8 cellular contexts compared by ENCODE assay signal in the genomic region with DNA sequence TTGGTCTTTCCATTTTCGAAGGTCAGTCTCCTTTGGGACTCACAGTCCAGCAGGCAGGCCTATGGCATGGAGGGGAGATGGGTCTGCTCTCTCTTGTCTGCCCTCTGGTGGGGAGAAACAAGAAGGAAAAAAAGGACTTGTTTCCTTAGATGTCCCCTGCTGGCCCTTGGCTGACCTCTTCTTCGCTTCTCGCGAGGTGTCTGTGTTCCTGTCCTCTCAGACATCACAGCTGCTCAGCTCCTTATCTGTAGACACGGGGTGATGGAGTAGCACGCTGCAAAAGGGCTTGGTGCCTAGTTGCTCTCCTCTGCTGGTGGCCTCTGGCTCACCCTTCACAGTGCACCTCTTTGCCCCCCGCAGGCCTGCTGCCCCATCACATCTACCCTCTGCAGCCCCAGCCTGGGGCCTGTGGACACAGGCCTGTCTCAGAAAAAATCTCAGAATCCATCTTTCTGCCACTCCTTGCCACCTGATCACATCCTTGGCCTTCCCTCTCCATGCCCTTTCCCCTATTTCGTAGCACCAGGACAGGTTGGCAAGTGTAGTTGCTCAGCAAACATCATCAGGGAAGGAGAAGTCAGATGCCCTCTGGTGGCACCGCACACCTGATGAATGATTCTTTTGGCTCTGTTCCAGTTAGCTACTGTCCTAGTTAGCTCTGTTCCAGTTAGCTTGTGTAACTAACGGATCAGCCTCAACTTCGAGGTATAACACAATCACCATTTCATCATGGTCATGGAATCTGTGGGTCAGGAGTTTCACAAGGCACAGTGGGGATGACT. TPM values are rescaled to one million over a fixed set of nuclear protein-coding genes. Genes with fewer than 3 reads are reported as not detected.
DNase-seq lines count a peak whose midpoint lies in the region; ATAC-seq, FAIRE-seq and TF ChIP-seq lines count a peak whose summit lies in the region.

No MANE protein-coding gene starts in this region.

- H3K56ac ChIP-seq in mesendoderm (ENCODE audit: low read length): no peak overlapping the region

- no peak for TF ChIP-seq EP300 in suprapubic skin (IDR thresholded peaks at IDR 0.05)

- H3K36me3 ChIP-seq in mesendoderm (ENCODE audit: control insufficient read depth, insufficient read depth, low read length) (no peaks in the 10 kb centered on the region), suprapubic skin (no peaks in the 10 kb centered on the region)

- no peak overlapping the region for H3K4ac ChIP-seq in mesendoderm (ENCODE audit: low read depth, low read length)

- H3K4me1 Mint-ChIP-seq in activated CD4-positive, alpha-beta T cell treated with anti-CD3 and anti-CD28 coated beads, Interleukin-2, amount 10 ng/mL, durations not matched to agents 24 days and 14 days: peaks cover 11% of the 10 kb centered on the region

- no peaks in the 10 kb centered on the region for H3K9me3 ChIP-seq in suprapubic skin

- H3K27me3 ChIP-seq in mesendoderm (ENCODE audit: insufficient read depth, low read length, poor library complexity) (no peaks in the 10 kb centered on the region), suprapubic skin (no peaks in the 10 kb centered on the region)

- no peak overlapping the region for H3K18ac ChIP-seq in mesendoderm (ENCODE audit: low read length)

- no peak overlapping the region for H4K5ac ChIP-seq in mesendoderm (ENCODE audit: low read length)

- H2BK15ac ChIP-seq in mesendoderm (replicated peaks; ENCODE audit: low read depth): no peak overlapping the region

- H3K23ac ChIP-seq in mesendoderm (ENCODE audit: low read length): no peak overlapping the region

- H3K4me3 Mint-ChIP-seq in activated CD4-positive, alpha-beta T cell treated with anti-CD3 and anti-CD28 coated beads, Interleukin-2, amount 10 ng/mL, durations not matched to agents 24 days and 14 days: no peak overlapping the region

- H3K36me3 Mint-ChIP-seq in activated CD4-positive, alpha-beta T cell treated with anti-CD3 and anti-CD28 coated beads, Interleukin-2, amount 10 ng/mL, durations not matched to agents 24 days and 14 days (ENCODE audit: low read depth): peaks cover 2% of the 10 kb centered on the region

- DNase-seq in AG10803 (ENCODE audit: low read depth) (peak; percentile 88), GM18507 (ENCODE audit: extremely low spot score, insufficient read length, low read depth) (no peak), NCI-H345 treated with DMSO at 0.1 percent for 48 hours (lab: John Stamatoyannopoulos, UW; ENCODE audit: unreplicated experiment) (peak; percentile 12), epithelial cell of prostate (ENCODE audit: low read depth, low spot score) (peak; percentile 39), mesendoderm (peak; percentile 94), suprapubic skin (ENCODE audit: low spot score in 2 of 2) (peak in 1 of 2 donors; percentile 81)
- peak; percentile 80 for DNase-seq in activated CD4-positive, alpha-beta T cell treated with anti-CD3 and anti-CD28 coated beads, Interleukin-2, amount 10 ng/mL, durations not matched to agents 24 days and 14 days

- H3K27me3 Mint-ChIP-seq in activated CD4-positive, alpha-beta T cell treated with anti-CD3 and anti-CD28 coated beads, Interleukin-2, amount 10 ng/mL, durations not matched to agents 24 days and 14 days: peaks cover 4% of the 10 kb centered on the region

- TF ChIP-seq POLR2A in suprapubic skin (IDR thresholded peaks at IDR 0.05): no peak

- peaks cover 4% of the 10 kb centered on the region for H3K9me3 Mint-ChIP-seq in activated CD4-positive, alpha-beta T cell treated with anti-CD3 and anti-CD28 coated beads, Interleukin-2, amount 10 ng/mL, durations not matched to agents 24 days and 14 days

- no peaks in the 10 kb centered on the region for H3K79me2 ChIP-seq in mesendoderm (ENCODE audit: control insufficient read depth, insufficient read depth, low read length)

- peak; percentile 83 for TF ChIP-seq CTCF in AG10803 (conservative IDR thresholded peaks at IDR 0.05; ENCODE audit: low read length)
- peak; percentile 37 to 56 for TF ChIP-seq CTCF in suprapubic skin (IDR thresholded peaks at IDR 0.05)

- H2BK120ac ChIP-seq in mesendoderm (ENCODE audit: low read depth, low read length): no peak overlapping the region

- H2BK5ac ChIP-seq in mesendoderm (ENCODE audit: low read length): no peak overlapping the region

- no peak overlapping the region for H4K8ac ChIP-seq in mesendoderm (ENCODE audit: low read depth, low read length)

- no CpG with 5 or more reads among the region's 11 CpGs for WGBS in mesendoderm (ENCODE audit: extremely low coverage, insufficient coverage, low lambda C conversion rate)
- WGBS in suprapubic skin: 33% methylated on average over 11 of the region's 11 CpGs

- H3K79me1 ChIP-seq in mesendoderm (ENCODE audit: low read length): no peaks in the 10 kb centered on the region

- no peak overlapping the region for H3K4me2 ChIP-seq in mesendoderm (ENCODE audit: low read length)

- no peak overlapping the region for H3K4me3 ChIP-seq in AG10803 (ENCODE audit: low read length)
- no peak overlapping the region for H3K4me3 ChIP-seq in mesendoderm (ENCODE audit: low read length)
- H3K4me3 ChIP-seq in suprapubic skin: no peak overlapping the region

- H2AK5ac ChIP-seq in mesendoderm (ENCODE audit: low read length): no peak overlapping the region

- intact Hi-C loops in activated CD4-positive, alpha-beta T cell treated with anti-CD3 and anti-CD28 coated beads, Interleukin-2, amount 10 ng/mL, durations not matched to agents 24 days and 14 days (cut with micrococcal nuclease): loop anchor here (1.0 kb wide), 1 partner anchor 122 kb away; no protein-coding TSS in a partner anchor

- H3K9ac ChIP-seq in mesendoderm (ENCODE audit: low read length): no peak overlapping the region

- no peak overlapping the region for H3K27ac ChIP-seq in epithelial cell of prostate
- no peak overlapping the region for H3K27ac ChIP-seq in mesendoderm (ENCODE audit: low read depth, low read length)
- no peak overlapping the region for H3K27ac ChIP-seq in suprapubic skin

- no peak overlapping the region for H3K27ac Mint-ChIP-seq in activated CD4-positive, alpha-beta T cell treated with anti-CD3 and anti-CD28 coated beads, Interleukin-2, amount 10 ng/mL, durations not matched to agents 24 days and 14 days

- H3K4me1 ChIP-seq in mesendoderm (ENCODE audit: control insufficient read depth, low read depth, low read length): no peaks in the 10 kb centered on the region
- peaks cover 14% of the 10 kb centered on the region for H3K4me1 ChIP-seq in suprapubic skin

- no peak for ATAC-seq in GM21786 (IDR thresholded peaks at IDR 0.05; ENCODE audit: unreplicated experiment)

- FAIRE-seq in GM18507 (lab: Jason Lieb, UNC): peak; percentile 85

RNA-seq across cellular contexts. Expression of a gene that starts 18.7 kb away (rescaled TPM):
- total RNA-seq in activated CD4-positive, alpha-beta T cell treated with anti-CD3 and anti-CD28 coated beads, Interleukin-2, amount 10 ng/mL, durations not matched to agents 24 days and 14 days: 424 and 429 TPM in 2 replicates
- polyA plus RNA-seq in mesendoderm (2013, experiment 1 of 2): 101 TPM
- polyA plus RNA-seq in mesendoderm (2013, experiment 2 of 2): 105 TPM
- 100 to 1,000 TPM; 122 to 139 (median 125) TPM for total RNA-seq in suprapubic skin

RNA-seq across cellular contexts. Expression of a gene that starts 25.6 kb away (rescaled TPM):
- 1.3 and 1.4 TPM in 2 replicates for total RNA-seq in activated CD4-positive, alpha-beta T cell treated with anti-CD3 and anti-CD28 coated beads, Interleukin-2, amount 10 ng/mL, durations not matched to agents 24 days and 14 days
- 0.15 TPM for polyA plus RNA-seq in mesendoderm (2013, experiment 1 of 2)
- 0.36 TPM for polyA plus RNA-seq in mesendoderm (2013, experiment 2 of 2)
- total RNA-seq in suprapubic skin: 1 to 10 TPM; 2.1 to 3.7 (median 3.2) TPM
